In the genomic region with DNA sequence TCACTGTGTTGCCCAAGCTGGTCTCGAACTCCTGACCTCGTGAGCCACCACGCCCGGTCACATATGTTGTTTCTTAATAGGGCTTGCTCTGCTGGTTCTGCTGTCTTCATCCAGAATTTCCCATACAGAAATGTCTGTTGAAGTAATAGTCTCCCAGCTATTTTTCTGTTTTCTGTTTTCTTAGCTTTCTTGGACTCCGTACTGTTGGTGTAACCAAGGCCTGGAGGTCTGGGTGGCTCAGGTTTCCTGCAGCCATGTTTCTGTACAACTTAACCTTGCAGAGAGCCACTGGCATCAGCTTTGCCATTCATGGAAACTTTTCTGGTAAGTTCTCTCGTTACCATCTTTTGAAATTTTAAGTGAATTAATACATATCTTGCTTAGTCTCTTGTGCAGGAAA, we compare ENCODE assay signal across 11 cellular contexts. TPM values are rescaled to one million over a fixed set of nuclear protein-coding genes. Genes with fewer than 3 reads are reported as not detected.
DNase-seq lines count a peak whose midpoint lies in the region; ATAC-seq and TF ChIP-seq lines count a peak whose summit lies in the region.
"Had no signal": no experiment of that assay in that cellular context is flagged by ENCODE, and none has a peak within 500 bp of the region (broad histone marks: within the 10 kb centered on the region; RNA-seq: fewer than 3 reads in every experiment).

No MANE protein-coding gene starts in this region.

- no peak overlapping the region for H3K27ac ChIP-seq in SU-DHL-6 (ENCODE audit: low read depth, low read length)
- H3K27ac ChIP-seq: thoracic aorta had no signal

- no peaks in the 10 kb centered on the region for H3K9me2 ChIP-seq in SU-DHL-6 (replicated peaks; ENCODE audit: insufficient read depth, low read length)

- no peak for DNase-seq in activated naive CD4-positive, alpha-beta T cell treated with Interleukin-2 at 50 U/mL for 16 hours
- DNase-seq in fibroblast of the aortic adventitia (ENCODE audit: low read depth) (no peak), left cardiac atrium (no peak), NCI-H510A treated with DMSO at 0.1 percent for 48 hours (lab: John Stamatoyannopoulos, UW) (no peak)
- no peak for DNase-seq in stimulated activated naive B cell treated with anti-CD40 and anti-IgM and Interleukin-4, amounts not matched to agents 10 μg/mL and 1 μg/mL and 100 μg/mL, for 72 hours
- DNase-seq: activated effector memory CD4-positive, alpha-beta T cell treated with Interleukin-2 at 50 U/mL for 16 hours; NCI-H1436 had no signal

- peak overlapping the region; percentile 78 for H3K4me2 ChIP-seq in SU-DHL-6 (ENCODE audit: low read depth, low read length, poor library complexity, severe bottlenecking)

- no peak for ATAC-seq in stimulated activated naive B cell treated with anti-CD40 and anti-IgM and Interleukin-4, amounts not matched to agents 10 μg/mL and 1 μg/mL and 100 μg/mL, for 72 hours (replicated peaks)
- ATAC-seq in left cardiac atrium: no peak
- no peak for ATAC-seq in GM18517 (IDR thresholded peaks at IDR 0.05; ENCODE audit: unreplicated experiment)

- no peaks in the 10 kb centered on the region for H3K9me3 Mint-ChIP-seq in activated naive CD4-positive, alpha-beta T cell treated with anti-CD3 and anti-CD28 coated beads, Interleukin-2, amount 50 U/mL, for 24 hours
- H3K9me3 Mint-ChIP-seq in stimulated activated naive B cell treated with anti-CD40 and anti-IgM and Interleukin-4, amounts not matched to agents 10 μg/mL and 1 μg/mL and 100 μg/mL, for 72 hours: no peaks in the 10 kb centered on the region

- intact Hi-C loops in left cardiac atrium (cut with DNase I): loop anchor here in 1 of 2 donors (5.0 kb wide), 1 partner anchor 46 kb away; no protein-coding TSS in a partner anchor

- H3K9me3 ChIP-seq in SU-DHL-6 (ENCODE audit: insufficient read depth, low read length): no peaks in the 10 kb centered on the region
- H3K9me3 ChIP-seq: thoracic aorta had no signal

- peaks cover 27% of the 10 kb centered on the region for H3K36me3 Mint-ChIP-seq in activated naive CD4-positive, alpha-beta T cell treated with anti-CD3 and anti-CD28 coated beads, Interleukin-2, amount 50 U/mL, for 24 hours
- peaks cover 41 to 45% of the 10 kb centered on the region in 2 donors for H3K36me3 Mint-ChIP-seq in stimulated activated naive B cell treated with anti-CD40 and anti-IgM and Interleukin-4, amounts not matched to agents 10 μg/mL and 1 μg/mL and 100 μg/mL, for 72 hours

- peak overlapping the region; percentile 76 for H3K4me3 Mint-ChIP-seq in activated naive CD4-positive, alpha-beta T cell treated with anti-CD3 and anti-CD28 coated beads, Interleukin-2, amount 50 U/mL, for 24 hours
- peak overlapping the region; percentile 72 to 79 for H3K4me3 Mint-ChIP-seq in stimulated activated naive B cell treated with anti-CD40 and anti-IgM and Interleukin-4, amounts not matched to agents 10 μg/mL and 1 μg/mL and 100 μg/mL, for 72 hours

- no peaks in the 10 kb centered on the region for H3K27me3 Mint-ChIP-seq in activated naive CD4-positive, alpha-beta T cell treated with anti-CD3 and anti-CD28 coated beads, Interleukin-2, amount 50 U/mL, for 24 hours
- H3K27me3 Mint-ChIP-seq in stimulated activated naive B cell treated with anti-CD40 and anti-IgM and Interleukin-4, amounts not matched to agents 10 μg/mL and 1 μg/mL and 100 μg/mL, for 72 hours: no peaks in the 10 kb centered on the region

- no peaks in the 10 kb centered on the region for H3K27me3 ChIP-seq in SU-DHL-6 (ENCODE audit: low read length)

- H3K9ac ChIP-seq in SU-DHL-6 (ENCODE audit: low read length): peak overlapping the region; percentile 13

- H3K4me3 ChIP-seq in SU-DHL-6 (ENCODE audit: insufficient read depth, low read length, poor library complexity, severe bottlenecking) (peak overlapping the region; percentile 13), fibroblast of the aortic adventitia (ENCODE audit: low read depth, low read length) (peak overlapping the region; percentile 39)
- H3K4me3 ChIP-seq: thoracic aorta had no signal

- peaks cover 37% of the 10 kb centered on the region for H3K36me3 ChIP-seq in SU-DHL-6 (ENCODE audit: low read length)

- H3F3A ChIP-seq in SU-DHL-6 (ENCODE audit: insufficient read depth): peaks cover 30% of the 10 kb centered on the region

- H3K79me2 ChIP-seq in SU-DHL-6 (ENCODE audit: insufficient read depth, low read length): peaks cover 91% of the 10 kb centered on the region

- peaks cover 53% of the 10 kb centered on the region for H3K4me1 Mint-ChIP-seq in activated naive CD4-positive, alpha-beta T cell treated with anti-CD3 and anti-CD28 coated beads, Interleukin-2, amount 50 U/mL, for 24 hours
- H3K4me1 Mint-ChIP-seq in stimulated activated naive B cell treated with anti-CD40 and anti-IgM and Interleukin-4, amounts not matched to agents 10 μg/mL and 1 μg/mL and 100 μg/mL, for 72 hours: peaks cover 18 to 41% of the 10 kb centered on the region in 2 donors

- H3K27ac Mint-ChIP-seq in activated naive CD4-positive, alpha-beta T cell treated with anti-CD3 and anti-CD28 coated beads, Interleukin-2, amount 50 U/mL, for 24 hours: peak overlapping the region; percentile 62
- H3K27ac Mint-ChIP-seq in stimulated activated naive B cell treated with anti-CD40 and anti-IgM and Interleukin-4, amounts not matched to agents 10 μg/mL and 1 μg/mL and 100 μg/mL, for 72 hours: peak overlapping the region; percentile 45

- H4K20me1 ChIP-seq in SU-DHL-6 (ENCODE audit: low read depth, low read length): peaks cover 32% of the 10 kb centered on the region

- TF ChIP-seq CTCF in SU-DHL-6 (IDR thresholded peaks at IDR 0.05; ENCODE audit: insufficient read depth, low read length, poor library complexity, severe bottlenecking) (no peak), fibroblast of the aortic adventitia (IDR thresholded peaks at IDR 0.05; ENCODE audit: insufficient read depth, low read length) (no peak)

- H2AFZ ChIP-seq in SU-DHL-6 (ENCODE audit: low read depth, low read length, severe bottlenecking): no peak overlapping the region

RNA-seq across cellular contexts. Expression of a gene that starts 2.8 kb away (rescaled TPM):
- total RNA-seq in fibroblast of the aortic adventitia (ENCODE audit: low replicate concordance) (39.1 and 184 TPM in 2 replicates), left cardiac atrium (100 to 1,000 TPM; 119 to 165 TPM)

RNA-seq across cellular contexts. Expression of a gene that starts 3.0 kb away (rescaled TPM):
- 59.9 and 131 TPM in 2 replicates for total RNA-seq in fibroblast of the aortic adventitia (ENCODE audit: low replicate concordance)
- total RNA-seq in left cardiac atrium: 10 to 100 TPM; 33.9 to 41.2 TPM
